Comparison of ENCODE assay signal across 1 cellular context in genomic region chr10:113520606-113521481, GRCh38.
TF ChIP-seq lines count a peak whose summit lies in the region.

No MANE protein-coding gene starts in this region.

TF ChIP-seq in SK-N-SH, 30 proteins besides CTCF, POLR2A, EP300 and RAD21 (continued from another document):
- TF ChIP-seq PBX3 (IDR thresholded peaks at IDR 0.05), result no peak
- no peak for TF ChIP-seq GATA2 (CRISPR knock-in tag; IDR thresholded peaks at IDR 0.05)
- TF ChIP-seq ELF1 (IDR thresholded peaks at IDR 0.05), result no peak
